ENCODE assay signal across 15 cellular contexts in genomic region chr13:97308735-97309429, GRCh38.
DNase-seq lines count a peak whose midpoint lies in the region; TF ChIP-seq lines count a peak whose summit lies in the region.
"Had no signal": no experiment of that assay in that cellular context is flagged by ENCODE, and none has a peak within 500 bp of the region (broad histone marks: within the 10 kb centered on the region; RNA-seq: fewer than 3 reads in every experiment).

No MANE protein-coding gene starts in this region.

- H3K27ac ChIP-seq in ACC112 (ENCODE audit: low read depth, low read length) (peak overlapping the region; percentile 90), Karpas-422 (ENCODE audit: low read length) (no peak overlapping the region)
- H3K27ac ChIP-seq: neutrophil had no signal

- TF ChIP-seq POLR2A in lower leg skin (IDR thresholded peaks at IDR 0.05): no peak

- peaks cover 58% of the 10 kb centered on the region for H3K4me1 Mint-ChIP-seq in nephron
- H3K4me1 Mint-ChIP-seq: activated naive CD4-positive, alpha-beta T cell treated with anti-CD3 and anti-CD28 coated beads, Interleukin-2, amount 10 ng/mL, durations not matched to agents 7 days and 5 days had no signal

- H3K9me2 ChIP-seq in Karpas-422 (replicated peaks; ENCODE audit: insufficient read depth, low read length): no peaks in the 10 kb centered on the region

- no peak overlapping the region for H3K9ac ChIP-seq in Karpas-422 (ENCODE audit: low read length)

- intact Hi-C loops in lower leg skin (cut with DNase I; ENCODE audit: low total_unique reads): no loop called here

- H3K4me3 ChIP-seq in ACC112 (ENCODE audit: low read depth, low read length): no peak overlapping the region
- H3K4me3 ChIP-seq in Karpas-422 (ENCODE audit: low read length): no peak overlapping the region
- H3K4me3 ChIP-seq in lower leg skin (ENCODE audit: low read depth, poor library complexity, severe bottlenecking): no peak overlapping the region

- no peaks in the 10 kb centered on the region for H3K9me3 ChIP-seq in Karpas-422 (ENCODE audit: low read length)
- H3K9me3 ChIP-seq: neutrophil had no signal

- WGBS in lower leg skin, 2 donors: 81 to 89% methylated on average over 5 of the region's 5 CpGs

- H3K4me1 ChIP-seq in ACC112 (ENCODE audit: control insufficient read depth, insufficient read depth, low read length, unreplicated experiment) (peaks cover 35% of the 10 kb centered on the region), Karpas-422 (ENCODE audit: low read length) (no peaks in the 10 kb centered on the region)

- no peak overlapping the region for H2AFZ ChIP-seq in ACC112 (ENCODE audit: low read length, unreplicated experiment)
- H2AFZ ChIP-seq in Karpas-422 (ENCODE audit: low read length): no peak overlapping the region

- H3K36me3 ChIP-seq in ACC112 (ENCODE audit: insufficient read depth, low read length) (no peaks in the 10 kb centered on the region), Karpas-422 (ENCODE audit: insufficient read depth, low read length) (no peaks in the 10 kb centered on the region)
- H3K36me3 ChIP-seq: neutrophil had no signal

- H3K36me3 Mint-ChIP-seq in nephron (ENCODE audit: low read depth): peaks cover 16% of the 10 kb centered on the region
- H3K36me3 Mint-ChIP-seq: activated naive CD4-positive, alpha-beta T cell treated with anti-CD3 and anti-CD28 coated beads, Interleukin-2, amount 10 ng/mL, durations not matched to agents 7 days and 5 days had no signal

- DNase-seq in Karpas-422 (peak; percentile 5), dermis blood vessel endothelial cell (peak; percentile 44), NK-92 (lab: John Stamatoyannopoulos, UW; ENCODE audit: unreplicated experiment) (no peak), lower leg skin (ENCODE audit: low spot score in 2 of 2) (no peak), NCI-H2029 (lab: John Stamatoyannopoulos, UW) (no peak), NCI-H1436 (lab: John Stamatoyannopoulos, UW) (no peak)
- DNase-seq: activated CD4-positive, alpha-beta T cell treated with anti-CD3 and anti-CD28 coated beads, Interleukin-2, amount 50 U/mL, for 4 hours; activated naive CD4-positive, alpha-beta T cell treated with anti-CD3 and anti-CD28 coated beads, Interleukin-2, amount 10 ng/mL, durations not matched to agents 7 days and 5 days; AML-193; DND-41; KG1; kidney had no signal

- H3K9me3 Mint-ChIP-seq in nephron: no peaks in the 10 kb centered on the region

- no peaks in the 10 kb centered on the region for H3K27me3 ChIP-seq in ACC112 (ENCODE audit: insufficient read depth, low read length)
- no peaks in the 10 kb centered on the region for H3K27me3 ChIP-seq in Karpas-422 (ENCODE audit: low read length)
- H3K27me3 ChIP-seq: neutrophil had no signal

- no peak overlapping the region for H3K4me2 ChIP-seq in Karpas-422 (ENCODE audit: low read depth, low read length, poor library complexity, severe bottlenecking)

- H3K79me2 ChIP-seq in ACC112 (ENCODE audit: control insufficient read depth, insufficient read depth, low read length, unreplicated experiment): peaks cover 14% of the 10 kb centered on the region
- no peaks in the 10 kb centered on the region for H3K79me2 ChIP-seq in Karpas-422 (ENCODE audit: low read length)

- H3K4me3 Mint-ChIP-seq in nephron: peak overlapping the region in 1 of 3 experiments; percentile 7
- H3K4me3 Mint-ChIP-seq: activated naive CD4-positive, alpha-beta T cell treated with anti-CD3 and anti-CD28 coated beads, Interleukin-2, amount 10 ng/mL, durations not matched to agents 7 days and 5 days had no signal

- peaks cover 7% of the 10 kb centered on the region; the same call in 1 of the 2 replicates for H4K20me1 ChIP-seq in Karpas-422 (ENCODE audit: insufficient read depth, low read depth, low read length)

- no peaks in the 10 kb centered on the region for H3K27me3 Mint-ChIP-seq in nephron (ENCODE audit: low read depth)
- H3K27me3 Mint-ChIP-seq: activated naive CD4-positive, alpha-beta T cell treated with anti-CD3 and anti-CD28 coated beads, Interleukin-2, amount 10 ng/mL, durations not matched to agents 7 days and 5 days had no signal

- no peak for TF ChIP-seq CTCF in nephron (IDR thresholded peaks at IDR 0.05; ENCODE audit: unreplicated experiment in 3 of 3)
- no peak for TF ChIP-seq CTCF in lower leg skin (IDR thresholded peaks at IDR 0.05)

- H3K27ac Mint-ChIP-seq in nephron: peak overlapping the region; percentile 75 to 94 (median 80)
- H3K27ac Mint-ChIP-seq: activated naive CD4-positive, alpha-beta T cell treated with anti-CD3 and anti-CD28 coated beads, Interleukin-2, amount 10 ng/mL, durations not matched to agents 7 days and 5 days had no signal

Comparison
In these comparisons a context has a peak if more than half of its experiments do, and no peak if none do; other contexts are left out.
1. DNase-seq: peak in Karpas-422 (single experiment) and dermis blood vessel endothelial cell (single experiment); none in NK-92 (single experiment), lower leg skin (0 of 2), NCI-H2029 (single experiment) and NCI-H1436 (single experiment).